In the genomic region with DNA sequence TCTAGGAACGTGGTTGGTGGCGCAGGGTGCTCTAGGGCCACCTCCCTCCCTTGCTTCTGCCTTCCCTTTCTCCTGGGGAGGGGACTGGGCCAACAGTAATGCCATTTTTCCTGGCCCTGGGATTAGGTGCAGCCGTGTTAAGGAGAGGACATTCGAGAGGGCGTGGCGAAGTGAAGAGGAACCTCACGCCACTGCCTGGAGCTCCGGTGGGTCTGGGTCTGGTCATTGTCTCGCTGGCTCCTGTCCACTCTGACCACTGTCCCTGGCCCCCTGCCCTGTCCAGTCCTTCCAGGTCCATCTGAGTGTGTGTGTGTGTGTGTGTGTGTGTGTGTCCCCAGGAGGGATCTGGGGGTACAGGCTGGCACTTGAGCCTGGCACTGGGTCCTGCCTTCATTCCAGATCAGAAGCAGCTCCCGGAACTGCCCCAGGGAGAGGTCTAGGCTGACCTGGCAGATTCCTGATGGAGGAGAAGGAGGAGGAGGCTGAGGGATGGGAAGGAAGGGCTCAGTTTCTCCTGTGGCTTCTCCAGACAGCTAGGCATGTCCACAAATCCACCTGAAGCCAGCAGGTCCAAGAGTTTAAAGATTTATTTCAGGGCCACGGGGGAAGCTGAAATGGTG, we compare ENCODE assay signal across 9 cellular contexts. TPM values are rescaled to one million over a fixed set of nuclear protein-coding genes. Genes with fewer than 3 reads are reported as not detected.
DNase-seq lines count a peak whose midpoint lies in the region; ATAC-seq and TF ChIP-seq lines count a peak whose summit lies in the region.
"Had no signal": no experiment of that assay in that cellular context is flagged by ENCODE, and none has a peak within 500 bp of the region (broad histone marks: within the 10 kb centered on the region; RNA-seq: fewer than 3 reads in every experiment).

A gene (plus strand): TSS at position 111 of the 620 bp plus-strand sequence. CDS start 13,124 bp downstream, outside the sequence.

- peaks cover 96% of the 10 kb centered on the region for H3K4me1 Mint-ChIP-seq in brain

- H3K27me3 Mint-ChIP-seq in brain = peaks cover 3% of the 10 kb centered on the region

- 46% methylated on average over 11 of the region's 11 CpGs for WGBS in right cardiac atrium

- H3K9ac ChIP-seq in BLaER1 treated with 17β-estradiol and CSF1 and Interleukin-3, amounts not matched to agents 10 nM and 100 nM = peak within 1 kb of the TSS in 9 of 11 experiments; percentile 14 to 62 (median 31); a peak in 12 of 22 replicates

- H3K4me3 Mint-ChIP-seq in brain = no peak within 1 kb of the TSS

- H3K4me1 ChIP-seq in BLaER1 treated with 17β-estradiol and CSF1 and Interleukin-3, amounts not matched to agents 10 nM and 100 nM = peaks cover 40 to 71% (median 53%) of the 10 kb centered on the region in 10 experiments
- H3K4me1 ChIP-seq in right cardiac atrium (ENCODE audit: control insufficient read depth, insufficient read depth, low read length) = peaks cover 70% of the 10 kb centered on the region

- ATAC-seq in right cardiac atrium (no peak), HG03378 (IDR thresholded peaks at IDR 0.05; ENCODE audit: unreplicated experiment) (no peak), GM19023 (IDR thresholded peaks at IDR 0.05; ENCODE audit: unreplicated experiment) (no peak)
- no peak for ATAC-seq in activated CD4-positive, CD25-positive, alpha-beta regulatory T cell treated with anti-CD3 and anti-CD28 coated beads, Interleukin-2, amount 50 U/mL, for 24 hours

- no peaks in the 10 kb centered on the region for H3K36me3 Mint-ChIP-seq in brain

- H3K4me3 ChIP-seq in BLaER1 treated with 17β-estradiol and CSF1 and Interleukin-3, amounts not matched to agents 10 nM and 100 nM = no peak within 1 kb of the TSS
- no peak within 1 kb of the TSS for H3K4me3 ChIP-seq in right cardiac atrium (ENCODE audit: low read length)

- intact Hi-C loops in right cardiac atrium (cut with DNase I) = no loop called here
- intact Hi-C loops in posterior vena cava (cut with DNase I) = no loop called here

- H3K9me3 Mint-ChIP-seq in brain = no peaks in the 10 kb centered on the region

- peak within 1 kb of the TSS in 4 of 11 experiments; percentile 16 to 40 (median 22); a peak in 2 of 22 replicates for H3K27ac ChIP-seq in BLaER1 treated with 17β-estradiol and CSF1 and Interleukin-3, amounts not matched to agents 10 nM and 100 nM
- peak within 1 kb of the TSS; percentile 70 for H3K27ac ChIP-seq in right cardiac atrium (ENCODE audit: low read length)

- peak within 1 kb of the TSS; percentile 51 to 85 (median 70) for H3K4me2 ChIP-seq in BLaER1 treated with 17β-estradiol and CSF1 and Interleukin-3, amounts not matched to agents 10 nM and 100 nM

- no peak for TF ChIP-seq CTCF in brain (conservative IDR thresholded peaks at IDR 0.05)

- peak within 1 kb of the TSS; percentile 46 to 83 (median 63) for H3K27ac Mint-ChIP-seq in brain

- H3K9me3 ChIP-seq in BLaER1 treated with 17β-estradiol and CSF1 and Interleukin-3, amounts not matched to agents 10 nM and 100 nM (replicated peaks in 1 of 11) = no peaks in the 10 kb centered on the region
- H3K9me3 ChIP-seq in right cardiac atrium (ENCODE audit: control insufficient read depth, low read length) = no peaks in the 10 kb centered on the region

- H3K27me3 ChIP-seq in BLaER1 treated with 17β-estradiol and CSF1 and Interleukin-3, amounts not matched to agents 10 nM and 100 nM = no peaks in the 10 kb centered on the region
- no peaks in the 10 kb centered on the region for H3K27me3 ChIP-seq in right cardiac atrium (ENCODE audit: control insufficient read depth, insufficient read depth)

- DNase-seq in right cardiac atrium = peak; percentile 11 to 61 (median 58)
- no peak for DNase-seq in posterior vena cava (ENCODE audit: low spot score)
- no peak for DNase-seq in NCI-H1930 (lab: John Stamatoyannopoulos, UW)
- DNase-seq: anterior cingulate cortex had no signal

- H4K20me1 ChIP-seq in BLaER1 treated with 17β-estradiol and CSF1 and Interleukin-3, amounts not matched to agents 10 nM and 100 nM = peaks cover 97 to 100% (median 100%) of the 10 kb centered on the region in 11 experiments

- peaks cover 0 to 2% (median 0%) of the 10 kb centered on the region in 11 experiments; a peak in 1 of 22 replicates for H3K36me3 ChIP-seq in BLaER1 treated with 17β-estradiol and CSF1 and Interleukin-3, amounts not matched to agents 10 nM and 100 nM

RNA-seq across cellular contexts. Expression of the gene that starts here (rescaled TPM):
- polyA plus RNA-seq in brain (ENCODE audit: insufficient read depth, low read depth, low replicate concordance) = 40.0 TPM
- 10 to 100 TPM; 53.1 to 67.8 (median 58.7) TPM for total RNA-seq in right cardiac atrium
- 45.9 TPM for polyA plus RNA-seq in right cardiac atrium
- 10 to 100 TPM; 57.9 to 68.8 TPM for total RNA-seq in posterior vena cava

Comparison
In these comparisons a context has a peak if more than half of its experiments do, and no peak if none do; other contexts are left out.
1. DNase-seq: peak in right cardiac atrium (3 of 3); none in posterior vena cava (single experiment) and NCI-H1930 (0 of 2).